In genomic region chr11:117037952-117038350, GRCh38 we compare ENCODE assay signal across 12 cellular contexts.
DNase-seq lines count a peak whose midpoint lies in the region; ATAC-seq and TF ChIP-seq lines count a peak whose summit lies in the region.
"Had no signal": no experiment of that assay in that cellular context is flagged by ENCODE, and none has a peak within 500 bp of the region (broad histone marks: within the 10 kb centered on the region; RNA-seq: fewer than 3 reads in every experiment).

No MANE protein-coding gene starts in this region.

- H3F3A ChIP-seq in Loucy (ENCODE audit: low read depth) (peaks cover 7% of the 10 kb centered on the region; the same call in 1 of the 2 replicates), smooth muscle cell (ENCODE audit: low read depth) (no peaks in the 10 kb centered on the region)

- POLR2A ChIA-PET in CD8-positive, alpha-beta T cell (lab: Charles Lee): no interaction called here
- POLR2A ChIA-PET in naive thymus-derived CD4-positive, alpha-beta T cell (lab: Charles Lee): no interaction called here

- no peaks in the 10 kb centered on the region for H3K27me3 Mint-ChIP-seq in CD8-positive, alpha-beta T cell (ENCODE audit: low read depth)
- H3K27me3 Mint-ChIP-seq in activated naive CD8-positive, alpha-beta T cell treated with anti-CD3 and anti-CD28 coated beads for 36 hours: no peaks in the 10 kb centered on the region
- H3K27me3 Mint-ChIP-seq in naive thymus-derived CD4-positive, alpha-beta T cell: no peaks in the 10 kb centered on the region

- peak overlapping the region; percentile 40 for H3K4me2 ChIP-seq in Loucy (ENCODE audit: low read depth, low read length, poor library complexity, severe bottlenecking)
- no peak overlapping the region for H3K4me2 ChIP-seq in smooth muscle cell

- H3K9me3 Mint-ChIP-seq in CD8-positive, alpha-beta T cell: no peaks in the 10 kb centered on the region
- H3K9me3 Mint-ChIP-seq in activated naive CD8-positive, alpha-beta T cell treated with anti-CD3 and anti-CD28 coated beads for 36 hours: no peaks in the 10 kb centered on the region
- H3K9me3 Mint-ChIP-seq in naive thymus-derived CD4-positive, alpha-beta T cell: no peaks in the 10 kb centered on the region
- H3K9me3 Mint-ChIP-seq: H9 had no signal

- H3K27ac Mint-ChIP-seq in CD8-positive, alpha-beta T cell: peak overlapping the region; percentile 72
- H3K27ac Mint-ChIP-seq in activated naive CD8-positive, alpha-beta T cell treated with anti-CD3 and anti-CD28 coated beads for 36 hours: peak overlapping the region; percentile 56
- H3K27ac Mint-ChIP-seq in naive thymus-derived CD4-positive, alpha-beta T cell: peak overlapping the region; percentile 34 to 93 (median 85)

- intact Hi-C loops in CD8-positive, alpha-beta T cell (cut with DNase I, micrococcal nuclease): loop anchor here in 1 of 2 experiments (1.0 to 5.0 kb wide), 2 partner anchors 16 to 59 kb away; partner anchors contain the start of gene SIK3
- intact Hi-C loops in naive thymus-derived CD4-positive, alpha-beta T cell (cut with micrococcal nuclease): loop anchor here in 1 of 2 donors (1.0 to 5.0 kb wide), 2 partner anchors 58 to 111 kb away; no protein-coding TSS in a partner anchor

- H2AFZ ChIP-seq in Loucy (ENCODE audit: low read length): no peak overlapping the region
- no peak overlapping the region for H2AFZ ChIP-seq in smooth muscle cell (ENCODE audit: low read depth)

- H3K27ac ChIP-seq in CD8-positive, alpha-beta T cell (ENCODE audit: low read depth, low read length): no peak overlapping the region
- peak overlapping the region; percentile 58 for H3K27ac ChIP-seq in naive thymus-derived CD4-positive, alpha-beta T cell (ENCODE audit: low read depth, low read length)
- no peak overlapping the region for H3K27ac ChIP-seq in smooth muscle cell (ENCODE audit: low read depth)

- H4K20me1 ChIP-seq in Loucy (ENCODE audit: insufficient read depth, low read length, poor library complexity, severe bottlenecking) (peaks cover 7% of the 10 kb centered on the region), smooth muscle cell (ENCODE audit: low read depth) (peaks cover 98% of the 10 kb centered on the region)

- no peak overlapping the region for H3K4me3 ChIP-seq in CD8-positive, alpha-beta T cell (ENCODE audit: low read depth, low read length)
- H3K4me3 ChIP-seq in Loucy (ENCODE audit: low read length, poor library complexity, severe bottlenecking) (peak overlapping the region; percentile 10), smooth muscle cell (no peak overlapping the region)
- no peak overlapping the region for H3K4me3 ChIP-seq in naive thymus-derived CD4-positive, alpha-beta T cell (ENCODE audit: low read length)

- CTCF ChIA-PET in CD8-positive, alpha-beta T cell (lab: Charles Lee): interaction anchor here (1.1 to 1.5 kb wide), 2 partner anchors 9 to 158 kb away, joined by 3 to 4 read pairs; no protein-coding TSS in a partner anchor
- CTCF ChIA-PET in naive thymus-derived CD4-positive, alpha-beta T cell (lab: Charles Lee): interaction anchor here (1.1 kb wide), 1 partner anchor 111 kb away, joined by 4 read pairs; no protein-coding TSS in a partner anchor

- no peaks in the 10 kb centered on the region for H3K36me3 ChIP-seq in CD8-positive, alpha-beta T cell (ENCODE audit: insufficient read depth, low read length)
- H3K36me3 ChIP-seq in Loucy (ENCODE audit: insufficient read depth, low read length) (no peaks in the 10 kb centered on the region), smooth muscle cell (ENCODE audit: low read depth) (no peaks in the 10 kb centered on the region)
- H3K36me3 ChIP-seq in naive thymus-derived CD4-positive, alpha-beta T cell (ENCODE audit: control insufficient read depth in 2 of 3, insufficient read depth in 3 of 3, low read length in 3 of 3): no peaks in the 10 kb centered on the region

- H3K9me3 ChIP-seq in CD8-positive, alpha-beta T cell (ENCODE audit: low read length): no peaks in the 10 kb centered on the region
- H3K9me3 ChIP-seq in Loucy (ENCODE audit: insufficient read depth, low read depth, low read length): no peaks in the 10 kb centered on the region
- no peaks in the 10 kb centered on the region for H3K9me3 ChIP-seq in naive thymus-derived CD4-positive, alpha-beta T cell (ENCODE audit: control insufficient read depth in 2 of 3, low read length in 3 of 3)
- H3K9me3 ChIP-seq in smooth muscle cell (replicated peaks; ENCODE audit: low read depth): no peaks in the 10 kb centered on the region

- H3K9me2 ChIP-seq in Loucy (replicated peaks; ENCODE audit: low read depth, low read length): no peaks in the 10 kb centered on the region

- peak overlapping the region; percentile 20 for H3K4me3 Mint-ChIP-seq in CD8-positive, alpha-beta T cell
- no peak overlapping the region for H3K4me3 Mint-ChIP-seq in activated naive CD8-positive, alpha-beta T cell treated with anti-CD3 and anti-CD28 coated beads for 36 hours
- H3K4me3 Mint-ChIP-seq in naive thymus-derived CD4-positive, alpha-beta T cell: peak overlapping the region in 9 of 10 donors; percentile 4 to 68 (median 52)
- H3K4me3 Mint-ChIP-seq: H9 had no signal

- 96% methylated on average over 1 of the region's 1 CpG for WGBS in smooth muscle cell (ENCODE audit: low lambda C conversion rate)

- peak; percentile 26 for ATAC-seq in CD8-positive, alpha-beta T cell
- ATAC-seq in naive thymus-derived CD4-positive, alpha-beta T cell: no peak
- no peak for ATAC-seq in GM21390 (IDR thresholded peaks at IDR 0.05; ENCODE audit: unreplicated experiment)

- H3K4me1 Mint-ChIP-seq in CD8-positive, alpha-beta T cell (ENCODE audit: low read depth): peaks cover 75% of the 10 kb centered on the region
- H3K4me1 Mint-ChIP-seq in activated naive CD8-positive, alpha-beta T cell treated with anti-CD3 and anti-CD28 coated beads for 36 hours: peaks cover 57% of the 10 kb centered on the region
- H3K4me1 Mint-ChIP-seq in naive thymus-derived CD4-positive, alpha-beta T cell: peaks cover 28 to 83% (median 67%) of the 10 kb centered on the region in 7 donors

- H3K9ac ChIP-seq in Loucy (ENCODE audit: low read depth, low read length, poor library complexity, severe bottlenecking) (peak overlapping the region; percentile 25), smooth muscle cell (ENCODE audit: low read depth) (no peak overlapping the region)

- TF ChIP-seq CTCF in CD8-positive, alpha-beta T cell (IDR thresholded peaks at IDR 0.05): no peak
- TF ChIP-seq CTCF in Loucy (conservative IDR thresholded peaks at IDR 0.05; ENCODE audit: low read length): no peak
- TF ChIP-seq CTCF in smooth muscle cell (IDR thresholded peaks at IDR 0.05; ENCODE audit: borderline replicate concordance, insufficient read depth, poor library complexity, severe bottlenecking): no peak

- H3K4me1 ChIP-seq in CD8-positive, alpha-beta T cell (ENCODE audit: insufficient read depth, low read length): peaks cover 23% of the 10 kb centered on the region
- H3K4me1 ChIP-seq in Loucy (ENCODE audit: insufficient read depth, low read length, poor library complexity, severe bottlenecking) (peaks cover 37% of the 10 kb centered on the region), smooth muscle cell (ENCODE audit: low read depth) (peaks cover 9% of the 10 kb centered on the region)
- peaks cover 17 to 27% of the 10 kb centered on the region in 2 donors for H3K4me1 ChIP-seq in naive thymus-derived CD4-positive, alpha-beta T cell (ENCODE audit: control insufficient read depth in 2 of 2, insufficient read depth in 2 of 2, low read length in 2 of 2)

- H3K36me3 Mint-ChIP-seq in CD8-positive, alpha-beta T cell: peaks cover 4% of the 10 kb centered on the region
- H3K36me3 Mint-ChIP-seq in activated naive CD8-positive, alpha-beta T cell treated with anti-CD3 and anti-CD28 coated beads for 36 hours: peaks cover 3% of the 10 kb centered on the region
- peaks cover 0 to 4% (median 0%) of the 10 kb centered on the region in 5 donors for H3K36me3 Mint-ChIP-seq in naive thymus-derived CD4-positive, alpha-beta T cell

- no peaks in the 10 kb centered on the region for H3K27me3 ChIP-seq in CD8-positive, alpha-beta T cell (ENCODE audit: insufficient read depth, low read length)
- no peaks in the 10 kb centered on the region for H3K27me3 ChIP-seq in Loucy (ENCODE audit: insufficient read depth, low read length, poor library complexity, severe bottlenecking)
- no peaks in the 10 kb centered on the region for H3K27me3 ChIP-seq in naive thymus-derived CD4-positive, alpha-beta T cell (ENCODE audit: control insufficient read depth in 2 of 2, insufficient read depth in 2 of 2, low read length in 2 of 2)
- no peaks in the 10 kb centered on the region for H3K27me3 ChIP-seq in smooth muscle cell (ENCODE audit: low read depth)

- DNase-seq in CD8-positive, alpha-beta T cell: no peak
- no peak for DNase-seq in activated naive CD8-positive, alpha-beta T cell treated with anti-CD3 and anti-CD28 coated beads for 36 hours
- DNase-seq in naive thymus-derived CD4-positive, alpha-beta T cell: no peak
- DNase-seq in NCI-H345 (lab: John Stamatoyannopoulos, UW) (no peak), smooth muscle cell (lab: John Stamatoyannopoulos, UW; ENCODE audit: unreplicated experiment) (no peak)
- DNase-seq: COR-L47, H9, NCI-H1092, NCI-H446 treated with DMSO at 0.1 percent for 48 hours, right cardiac atrium had no signal

- H3K79me2 ChIP-seq in Loucy (ENCODE audit: insufficient read depth, low read length): peaks cover 76% of the 10 kb centered on the region
- H3K79me2 ChIP-seq in smooth muscle cell (ENCODE audit: low read depth): peaks cover 66% of the 10 kb centered on the region
